In the genomic region with DNA sequence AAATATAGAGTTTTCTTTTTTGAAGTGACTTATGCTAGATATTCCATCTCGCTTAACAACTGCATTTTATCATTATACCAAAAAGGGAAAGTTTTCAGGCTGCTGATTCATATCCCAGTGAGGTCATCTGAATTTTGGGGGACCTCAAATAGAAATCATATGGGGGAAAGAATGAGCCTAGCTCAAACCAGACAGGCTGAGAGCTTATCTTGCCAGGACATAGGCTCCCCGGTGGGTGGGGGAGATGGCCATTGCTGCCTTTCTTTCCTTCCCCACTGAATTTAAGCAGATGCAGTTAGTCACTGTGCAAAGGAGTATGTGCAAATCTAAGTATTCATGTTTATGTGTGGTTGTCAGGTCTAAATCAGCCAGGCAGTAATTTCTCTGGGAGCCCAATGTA, we compare ENCODE assay signal across 1 cellular context.
TF ChIP-seq lines count a peak whose summit lies in the region.

No MANE protein-coding gene starts in this region.

TF ChIP-seq in endothelial cell of umbilical vein, 7 proteins besides CTCF, POLR2A, EP300 and RAD21:
- TF ChIP-seq MYC (IDR thresholded peaks at IDR 0.05; ENCODE audit: low read depth, low read length) (no peak), FOS (IDR thresholded peaks at IDR 0.05; ENCODE audit: borderline replicate concordance, insufficient read depth, low read length) (peak; percentile 40)
